In genomic region chr4:98117363-98117762, GRCh38 we compare ENCODE assay signal across 8 cellular contexts. TPM values are rescaled to one million over a fixed set of nuclear protein-coding genes. Genes with fewer than 3 reads are reported as not detected.
"Had no signal": no experiment of that assay in that cellular context is flagged by ENCODE, and none has a peak within 500 bp of the region (broad histone marks: within the 10 kb centered on the region; RNA-seq: fewer than 3 reads in every experiment).

No MANE protein-coding gene starts in this region.

- H3K4me2 ChIP-seq: KMS-11 had no signal

- H3K27ac ChIP-seq: HL-60, KMS-11 had no signal

- ATAC-seq: HepG2, K562 had no signal

- DNase-seq: IMR-90, KBM-7, KG1 had no signal

- H3K4me3 ChIP-seq: K562 had no signal

RNA-seq across cellular contexts. Expression of gene STPG2, which starts 25.9 kb away (rescaled TPM):
- total RNA-seq: HT-29, IMR-90, K562 had no signal
